ENCODE assay signal across 9 cellular contexts in genomic region chr2:46297546-46298271, GRCh38. TPM values are rescaled to one million over a fixed set of nuclear protein-coding genes. Genes with fewer than 3 reads are reported as not detected.
A peak's percentile ranks its signal among the peaks of the same experiment; 100 is the strongest.
DNase-seq lines count a peak whose midpoint lies in the region; ATAC-seq, FAIRE-seq and TF ChIP-seq lines count a peak whose summit lies in the region.
"Had no signal": no experiment of that assay in that cellular context is flagged by ENCODE, and none has a peak within 500 bp of the region (broad histone marks: within the 10 kb centered on the region; RNA-seq: fewer than 3 reads in every experiment).

No MANE protein-coding gene starts in this region.

- H3K9ac ChIP-seq in endocrine pancreas (ENCODE audit: control insufficient read depth, insufficient read depth, low read length) (peak overlapping the region; percentile 65), mucosa of stomach (ENCODE audit: low read length) (peak overlapping the region; percentile 92)

- peaks cover 3% of the 10 kb centered on the region for H3K4me1 ChIP-seq in endocrine pancreas (ENCODE audit: control insufficient read depth, insufficient read depth, low read length)
- peaks cover 30% of the 10 kb centered on the region for H3K4me1 ChIP-seq in mucosa of stomach (ENCODE audit: control insufficient read depth, insufficient read depth, low read length)

- FAIRE-seq in H54 (lab: Jason Lieb, UNC), result no peak
- FAIRE-seq: endometrium had no signal

- no peaks in the 10 kb centered on the region for H3K9me3 ChIP-seq in endocrine pancreas (ENCODE audit: control insufficient read depth, low read length)
- no peaks in the 10 kb centered on the region for H3K9me3 ChIP-seq in mucosa of stomach (ENCODE audit: control insufficient read depth, low read length)

- H3K27me3 Mint-ChIP-seq in activated CD8-positive, alpha-beta T cell treated with anti-CD3 and anti-CD28 coated beads for 36 hours, result peaks cover 54% of the 10 kb centered on the region
- peaks cover 57 to 60% of the 10 kb centered on the region in 2 donors for H3K27me3 Mint-ChIP-seq in stimulated activated naive B cell treated with anti-CD40 and anti-IgM and Interleukin-4, amounts not matched to agents 10 μg/mL and 1 μg/mL and 100 μg/mL, for 72 hours

- POLR2A ChIA-PET in activated CD8-positive, alpha-beta T cell treated with anti-CD3 and anti-CD28 coated beads for 36 hours (lab: Charles Lee), result no interaction called here

- H3K36me3 ChIP-seq in endocrine pancreas (ENCODE audit: control insufficient read depth, insufficient read depth, low read length), result no peaks in the 10 kb centered on the region
- H3K36me3 ChIP-seq in mucosa of stomach (ENCODE audit: control insufficient read depth, insufficient read depth, low read length), result no peaks in the 10 kb centered on the region

- no peak overlapping the region for H3K4me3 ChIP-seq in endocrine pancreas (ENCODE audit: control insufficient read depth, insufficient read depth, low read length)
- H3K4me3 ChIP-seq in mucosa of stomach (ENCODE audit: low read length), result peak overlapping the region; percentile 93

- CTCF ChIA-PET in activated CD8-positive, alpha-beta T cell treated with anti-CD3 and anti-CD28 coated beads for 36 hours (lab: Charles Lee), result interaction anchor here (0.6 to 1.6 kb wide), 3 partner anchors 52 to 298 kb away, joined by 3 read pairs; no protein-coding TSS in a partner anchor

- ATAC-seq in activated CD8-positive, alpha-beta T cell treated with anti-CD3 and anti-CD28 coated beads for 36 hours, result peak; percentile 38
- ATAC-seq in stimulated activated naive B cell treated with anti-CD40 and anti-IgM and Interleukin-4, amounts not matched to agents 10 μg/mL and 1 μg/mL and 100 μg/mL, for 72 hours (replicated peaks), result peak; percentile 40 to 46

- no peaks in the 10 kb centered on the region for H3K9me3 Mint-ChIP-seq in activated CD8-positive, alpha-beta T cell treated with anti-CD3 and anti-CD28 coated beads for 36 hours
- H3K9me3 Mint-ChIP-seq in stimulated activated naive B cell treated with anti-CD40 and anti-IgM and Interleukin-4, amounts not matched to agents 10 μg/mL and 1 μg/mL and 100 μg/mL, for 72 hours, result no peaks in the 10 kb centered on the region

- no peaks in the 10 kb centered on the region for H3K36me3 Mint-ChIP-seq in activated CD8-positive, alpha-beta T cell treated with anti-CD3 and anti-CD28 coated beads for 36 hours (ENCODE audit: low read depth)
- no peaks in the 10 kb centered on the region for H3K36me3 Mint-ChIP-seq in stimulated activated naive B cell treated with anti-CD40 and anti-IgM and Interleukin-4, amounts not matched to agents 10 μg/mL and 1 μg/mL and 100 μg/mL, for 72 hours

- H3K4me3 Mint-ChIP-seq in activated CD8-positive, alpha-beta T cell treated with anti-CD3 and anti-CD28 coated beads for 36 hours, result peak overlapping the region; percentile 77
- peak overlapping the region; percentile 85 to 90 for H3K4me3 Mint-ChIP-seq in stimulated activated naive B cell treated with anti-CD40 and anti-IgM and Interleukin-4, amounts not matched to agents 10 μg/mL and 1 μg/mL and 100 μg/mL, for 72 hours

- TF ChIP-seq CTCF in activated CD8-positive, alpha-beta T cell treated with anti-CD3 and anti-CD28 coated beads for 36 hours (IDR thresholded peaks at IDR 0.05), result no peak

- no peak for TF ChIP-seq POLR2A in H54 (IDR thresholded peaks at IDR 0.05; ENCODE audit: low read depth, low read length)

- H3K27ac Mint-ChIP-seq in activated CD8-positive, alpha-beta T cell treated with anti-CD3 and anti-CD28 coated beads for 36 hours, result peak overlapping the region; percentile 11
- H3K27ac Mint-ChIP-seq in stimulated activated naive B cell treated with anti-CD40 and anti-IgM and Interleukin-4, amounts not matched to agents 10 μg/mL and 1 μg/mL and 100 μg/mL, for 72 hours, result peak overlapping the region; percentile 86

- intact Hi-C loops in activated CD8-positive, alpha-beta T cell treated with anti-CD3 and anti-CD28 coated beads for 36 hours (cut with micrococcal nuclease), result no loop called here

- H3K4me1 Mint-ChIP-seq in activated CD8-positive, alpha-beta T cell treated with anti-CD3 and anti-CD28 coated beads for 36 hours (ENCODE audit: low read depth), result peaks cover 20% of the 10 kb centered on the region
- peaks cover 22 to 31% of the 10 kb centered on the region in 2 donors for H3K4me1 Mint-ChIP-seq in stimulated activated naive B cell treated with anti-CD40 and anti-IgM and Interleukin-4, amounts not matched to agents 10 μg/mL and 1 μg/mL and 100 μg/mL, for 72 hours

- DNase-seq in EL (peak; percentile 25), H54 (ENCODE audit: insufficient read length, low spot score) (peak; percentile 44), NCI-H1105 (lab: John Stamatoyannopoulos, UW) (peak; percentile 24), amniotic stem cell (lab: John Stamatoyannopoulos, UW) (no peak)
- DNase-seq in activated CD8-positive, alpha-beta T cell treated with anti-CD3 and anti-CD28 coated beads for 36 hours, result peak; percentile 76
- DNase-seq in stimulated activated naive B cell treated with anti-CD40 and anti-IgM and Interleukin-4, amounts not matched to agents 10 μg/mL and 1 μg/mL and 100 μg/mL, for 72 hours, result peak; percentile 26

- H3K27me3 ChIP-seq in endocrine pancreas (ENCODE audit: control insufficient read depth, insufficient read depth, low read length) (no peaks in the 10 kb centered on the region), mucosa of stomach (ENCODE audit: control insufficient read depth, insufficient read depth, low read length) (no peaks in the 10 kb centered on the region)

RNA-seq across cellular contexts. Expression of gene EPAS1, which starts 0.5 kb away (rescaled TPM):
- total RNA-seq in activated CD8-positive, alpha-beta T cell treated with anti-CD3 and anti-CD28 coated beads for 36 hours, result 10 to 100 TPM in 1 of 2 experiments, 1 to 10 TPM in 1; 8.3 to 12.2 TPM
